In genomic region chr7:113421696-113422330, GRCh38 we compare ENCODE assay signal across 1 cellular context.
TF ChIP-seq lines count a peak whose summit lies in the region.

No MANE protein-coding gene starts in this region.

TF ChIP-seq in K562, 482 proteins besides CTCF, POLR2A, EP300 and RAD21 (continued from another document and continues in another):
- TF ChIP-seq MNT (conservative IDR thresholded peaks at IDR 0.05) (0 out of 4 replicates have a peak, but pooled peaks of 1 of the 2 experiments have one; percentile 25), NR0B1 (IDR thresholded peaks at IDR 0.05; ENCODE audit: partially characterized antibody) (no peak), TEAD2 (tag; IDR thresholded peaks at IDR 0.05) (no peak), ID3 (CRISPR knock-in tag; IDR thresholded peaks at IDR 0.05) (no peak), ID3 (tag; IDR thresholded peaks at IDR 0.05) (no peak), ILK (tag; IDR thresholded peaks at IDR 0.05; ENCODE audit: borderline replicate concordance, low read depth) (no peak), SAP30 (IDR thresholded peaks at IDR 0.05; ENCODE audit: borderline replicate concordance, insufficient read depth, low read depth, low read length, poor library complexity, severe bottlenecking) (no peak), IRF1 (CRISPR knock-in tag; IDR thresholded peaks at IDR 0.05; ENCODE audit: borderline replicate concordance) (no peak), ZNF175 (CRISPR knock-in tag; IDR thresholded peaks at IDR 0.05; ENCODE audit: low read depth) (no peak), C11orf30 (IDR thresholded peaks at IDR 0.05; ENCODE audit: low read depth) (peak; percentile 7; the same call in 1 of the 2 replicates), RB1 (IDR thresholded peaks at IDR 0.05; ENCODE audit: low read depth) (peak; percentile 62), CHD1 (IDR thresholded peaks at IDR 0.05; ENCODE audit: low read length) (no peak), ZNF583 (CRISPR knock-in tag; IDR thresholded peaks at IDR 0.05) (no peak), HEY1 (CRISPR knock-in tag; IDR thresholded peaks at IDR 0.05; ENCODE audit: borderline replicate concordance) (no peak), HNRNPUL1 (IDR thresholded peaks at IDR 0.05; ENCODE audit: low read length) (no peak), MAZ (CRISPR knock-in tag; conservative IDR thresholded peaks at IDR 0.05 in 1 of 2, IDR thresholded peaks at IDR 0.05 in 1 of 2) (0 out of 4 replicates have a peak, but pooled peaks of 1 of the 2 experiments have one; percentile 41), PHB (CRISPR knock-in tag; IDR thresholded peaks at IDR 0.05) (no peak), ZNF316 (IDR thresholded peaks at IDR 0.05) (0 out of 2 replicates have a peak, but pooled peaks have one; percentile 19), TAL1 (IDR thresholded peaks at IDR 0.05) (no peak), BRF2 (IDR thresholded peaks at IDR 0.05; ENCODE audit: borderline replicate concordance, insufficient read depth, insufficient read length) (no peak), ELF2 (CRISPR knock-in tag; IDR thresholded peaks at IDR 0.05) (no peak), KLF10 (CRISPR knock-in tag; IDR thresholded peaks at IDR 0.05) (no peak), ARID2 (IDR thresholded peaks at IDR 0.05) (peak; percentile 57; the same call in 1 of the 2 replicates), YY1 (IDR thresholded peaks at IDR 0.05; ENCODE audit: borderline replicate concordance in 1 of 3, control insufficient read depth in 1 of 3, extremely low read depth in 1 of 3, insufficient read depth in 3 of 3, insufficient read length in 1 of 3, insufficient replicate concordance in 2 of 3, low read depth in 1 of 3, low read length in 2 of 3) (peak; percentile 59 to 94 (median 88)), MAX (CRISPR knock-in tag; IDR thresholded peaks at IDR 0.05) (peak; percentile 60; the same call in 1 of the 2 replicates), ARID3A (IDR thresholded peaks at IDR 0.05; ENCODE audit: borderline replicate concordance, low read depth, low read length) (no peak), CSDE1 (IDR thresholded peaks at IDR 0.05) (no peak), E2F6 (IDR thresholded peaks at IDR 0.05; ENCODE audit: borderline replicate concordance in 1 of 2, extremely low read depth in 1 of 2, insufficient read depth in 1 of 2, insufficient read length in 1 of 2, low read depth in 1 of 2, low read length in 1 of 2, poor library complexity in 1 of 2, severe bottlenecking in 1 of 2) (peak in 1 of 2 experiments; percentile 71), SETDB1 (IDR thresholded peaks at IDR 0.05; ENCODE audit: low read length) (no peak), NUFIP1 (IDR thresholded peaks at IDR 0.05; ENCODE audit: partially characterized antibody) (no peak), TCFL5 (CRISPR knock-in tag; conservative IDR thresholded peaks at IDR 0.05) (no peak), MTA2 (IDR thresholded peaks at IDR 0.05; ENCODE audit: low read depth) (no peak), E2F3 (CRISPR knock-in tag; IDR thresholded peaks at IDR 0.05) (no peak), SLC30A9 (CRISPR knock-in tag; IDR thresholded peaks at IDR 0.05) (no peak), MGA (IDR thresholded peaks at IDR 0.05) (peak; percentile 49; the same call in 1 of the 2 replicates), ZBTB49 (CRISPR knock-in tag; IDR thresholded peaks at IDR 0.05; ENCODE audit: borderline replicate concordance) (no peak), GATAD2A (IDR thresholded peaks at IDR 0.05) (no peak)
